In the genomic region with DNA sequence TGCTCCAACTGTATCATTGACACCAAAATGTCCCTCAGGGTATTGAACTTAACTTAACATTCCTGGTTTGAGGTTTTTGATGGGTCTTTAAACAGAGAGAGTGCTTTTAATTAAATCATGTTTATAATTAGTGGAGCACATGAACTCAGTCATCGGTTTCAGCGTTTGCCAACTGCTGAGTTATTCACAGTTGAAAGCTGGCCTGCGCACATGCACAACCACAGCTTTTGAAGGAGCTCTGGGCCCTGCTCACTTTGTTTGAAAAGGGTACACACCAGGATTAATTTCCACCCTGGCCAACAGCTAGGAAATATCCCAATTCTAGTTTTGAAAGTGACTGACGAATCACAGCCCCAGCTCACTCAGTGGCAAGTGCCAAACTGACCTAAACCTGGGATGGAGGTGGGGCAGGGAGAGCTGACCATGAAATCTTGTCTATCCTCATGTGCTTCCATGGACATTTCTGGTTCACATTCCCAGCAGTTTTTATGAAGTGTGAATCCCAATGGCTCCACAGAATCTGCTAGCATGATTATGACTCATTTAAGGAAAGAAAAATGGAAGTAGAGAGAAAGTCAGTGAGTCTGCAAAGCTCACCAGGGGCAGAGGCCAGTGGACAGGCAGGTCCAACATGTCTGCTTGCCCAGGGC, we compare ENCODE assay signal across 21 cellular contexts.
"Had no signal": no experiment of that assay in that cellular context is flagged by ENCODE, and none has a peak within 500 bp of the region (broad histone marks: within the 10 kb centered on the region; RNA-seq: fewer than 3 reads in every experiment).

No MANE protein-coding gene starts in this region.

- H3K27ac ChIP-seq: HL-60, KMS-11, SJSA1, SK-N-MC had no signal

- DNase-seq: Kasumi-1, MM.1S, NCI-H1092 treated with DMSO at 0.1 percent for 48 hours, NCI-H1436, NCI-H187, NCI-H2029, NCI-H2081 treated with DMSO at 0.1 percent for 48 hours, NCI-H2171, NCI-H226, NCI-H446, NCI-H510A, NCI-H524 treated with DMSO at 0.1 percent for 48 hours, NCI-H69, NCI-H774, Right ventricle myocardium superior, SIG-M5 had no signal

- H3K36me3 ChIP-seq: SJSA1 had no signal

- H3K9ac ChIP-seq: KMS-11 had no signal

- ATAC-seq: K562 had no signal

- H3K27me3 ChIP-seq: SJSA1 had no signal

- H3K4me3 ChIP-seq: K562, SJSA1, SK-N-MC had no signal

- H3K4me2 ChIP-seq: KMS-11 had no signal
